Comparison of ENCODE assay signal across 8 cellular contexts in genomic region chr17:38749222-38750043, GRCh38. TPM values are rescaled to one million over a fixed set of nuclear protein-coding genes. Genes with fewer than 3 reads are reported as not detected.
A peak's percentile ranks its signal among the peaks of the same experiment; 100 is the strongest.
DNase-seq lines count a peak whose midpoint lies in the region; ATAC-seq, FAIRE-seq and TF ChIP-seq lines count a peak whose summit lies in the region.

No MANE protein-coding gene starts in this region.

- no peak for TF ChIP-seq EP300 in HepG2 (IDR thresholded peaks at IDR 0.05; ENCODE audit: low read depth in 2 of 2, low read length in 2 of 2)
- TF ChIP-seq EP300 in HepG2 (CRISPR knock-in tag; IDR thresholded peaks at IDR 0.05; ENCODE audit: borderline replicate concordance), result peak; percentile 15; the same call in 1 of the 2 replicates

- no peak for DNase-seq in CD8-positive, alpha-beta T cell
- DNase-seq in HFF-Myc (ENCODE audit: extremely low read depth, low read depth) (no peak), RKO (ENCODE audit: low spot score) (peak; percentile 92), coronary artery (ENCODE audit: low spot score) (peak; percentile 93), HepG2 (ENCODE audit: low spot score) (peak; percentile 89)

- no peak for FAIRE-seq in HepG2 (lab: Jason Lieb, UNC)

- H3K9ac ChIP-seq in HepG2 (ENCODE audit: insufficient read depth, low read depth, low read length), result peak overlapping the region; percentile 68

- peaks cover 62% of the 10 kb centered on the region for H3K4me1 ChIP-seq in CD8-positive, alpha-beta T cell (ENCODE audit: insufficient read depth, low read length)
- H3K4me1 ChIP-seq in HepG2 (ENCODE audit: insufficient read depth, low read length), result peaks cover 52% of the 10 kb centered on the region

- under 1% methylated on average over 40 of the region's 79 CpGs for WGBS in HepG2 (ENCODE audit: low lambda C conversion rate)

- H3K27me3 ChIP-seq in CD8-positive, alpha-beta T cell (ENCODE audit: insufficient read depth, low read length), result peaks cover 29% of the 10 kb centered on the region
- no peaks in the 10 kb centered on the region; a peak in 1 of 5 replicates for H3K27me3 ChIP-seq in HepG2 (ENCODE audit: control insufficient read depth in 1 of 2, insufficient read depth in 2 of 2, low read length in 2 of 2)

- H3K9me3 ChIP-seq in CD8-positive, alpha-beta T cell (ENCODE audit: low read length), result no peaks in the 10 kb centered on the region
- no peaks in the 10 kb centered on the region for H3K9me3 ChIP-seq in HepG2 (ENCODE audit: low read length)

- no peaks in the 10 kb centered on the region for H3K36me3 ChIP-seq in CD8-positive, alpha-beta T cell (ENCODE audit: insufficient read depth, low read length)
- H3K36me3 ChIP-seq in HepG2 (replicated peaks in 1 of 2; ENCODE audit: control insufficient read depth in 1 of 2, insufficient read depth in 2 of 2, low read length in 2 of 2), result peaks cover 0 to 1% of the 10 kb centered on the region in 2 experiments; a peak in 1 of 5 replicates

- peaks cover 33% of the 10 kb centered on the region for H3K27me3 Mint-ChIP-seq in CD8-positive, alpha-beta T cell (ENCODE audit: low read depth)

- H3K27ac ChIP-seq in CD8-positive, alpha-beta T cell (ENCODE audit: low read depth, low read length), result no peak overlapping the region
- peak overlapping the region; percentile 81 to 89 for H3K27ac ChIP-seq in coronary artery
- peak overlapping the region; percentile 68 for H3K27ac ChIP-seq in HepG2 (ENCODE audit: extremely low read length, insufficient read depth, low read length)
- peak overlapping the region; percentile 83 for H3K27ac ChIP-seq in temporal lobe (ENCODE audit: low read depth, low read length)

- peaks cover 43% of the 10 kb centered on the region for H3K79me2 ChIP-seq in HepG2 (ENCODE audit: insufficient read depth, low read length)

- peak overlapping the region; percentile 37 for H3K4me3 ChIP-seq in CD8-positive, alpha-beta T cell (ENCODE audit: low read depth, low read length)
- H3K4me3 ChIP-seq in HFF-Myc (replicated peaks; ENCODE audit: low read depth, low read length), result peak overlapping the region; percentile 99
- peak overlapping the region; percentile 95 for H3K4me3 ChIP-seq in coronary artery
- peak overlapping the region; percentile 82 to 93 (median 84) for H3K4me3 ChIP-seq in HepG2 (replicated peaks in 1 of 3; ENCODE audit: insufficient read depth in 1 of 3, low read depth in 2 of 3, low read length in 3 of 3)

- peak; percentile 84 to 96 for TF ChIP-seq POLR2A in HepG2 (IDR thresholded peaks at IDR 0.05; ENCODE audit: insufficient read depth in 1 of 2, low read depth in 2 of 2, low read length in 2 of 2)

- BruUV-seq in HepG2 (replicated peaks; lab: Mats Ljungman, UMichigan), result TSS peak; percentile 71

- 0 out of 2 replicates have a peak, but pooled peaks have one; percentile 25 for TF ChIP-seq RAD21 in HepG2 (CRISPR knock-in tag; IDR thresholded peaks at IDR 0.05)

- peak overlapping the region; percentile 91 for H3K4me2 ChIP-seq in HepG2 (ENCODE audit: low read depth, low read length)

- H3K4me1 Mint-ChIP-seq in CD8-positive, alpha-beta T cell (ENCODE audit: low read depth), result peaks cover 57% of the 10 kb centered on the region

- no peaks in the 10 kb centered on the region for H3K9me3 Mint-ChIP-seq in CD8-positive, alpha-beta T cell

- POLR2A ChIA-PET in CD8-positive, alpha-beta T cell (lab: Charles Lee), result interaction anchor here (0.9 kb wide), 1 partner anchor 31 kb away, joined by 3 read pairs; no protein-coding TSS in a partner anchor
- POLR2A ChIA-PET in HepG2 (lab: Yijun Ruan, JAX), result interaction anchor here (0.8 to 4.4 kb wide), 10 partner anchors 15 to 121 kb away, joined by 4 to 57 read pairs (median 6); partner anchors contain the start of genes CISD3 and LASP1

- no peak for ATAC-seq in CD8-positive, alpha-beta T cell
- ATAC-seq in HepG2 (peak; percentile 32), GM18868 (IDR thresholded peaks at IDR 0.05; ENCODE audit: unreplicated experiment) (no peak), HG02973 (IDR thresholded peaks at IDR 0.05; ENCODE audit: unreplicated experiment) (no peak)

- H2AFZ ChIP-seq in HepG2 (ENCODE audit: low read length), result no peak overlapping the region

- H4K20me1 ChIP-seq in HepG2 (ENCODE audit: insufficient read depth, low read length), result no peaks in the 10 kb centered on the region

- peaks cover 17% of the 10 kb centered on the region for H3K36me3 Mint-ChIP-seq in CD8-positive, alpha-beta T cell

- CTCF ChIA-PET in CD8-positive, alpha-beta T cell (lab: Charles Lee), result interaction anchor here (1.2 to 4.3 kb wide), 2 partner anchors 14 to 72 kb away, joined by 4 to 24 read pairs; no protein-coding TSS in a partner anchor
- CTCF ChIA-PET in HepG2 (lab: Yijun Ruan, JAX; ENCODE audit: low intra/inter-chr PET ratio, low total read pairs), result no interaction called here

- H3K27ac Mint-ChIP-seq in CD8-positive, alpha-beta T cell, result no peak overlapping the region

- in situ Hi-C loops in HepG2 (cut with HindIII; ENCODE audit: extremely low pct_ligation_motif_present, low pct_unique_long_range_greater_than_20kb), result loop anchor here (25.0 kb wide), 1 partner anchor 413 kb away; the partner anchor contains the start of genes ARL5C and PLXDC1

- H3K4me3 Mint-ChIP-seq in CD8-positive, alpha-beta T cell, result peak overlapping the region; percentile 69

- intact Hi-C loops in CD8-positive, alpha-beta T cell (cut with DNase I, micrococcal nuclease), result loop anchor here (5.0 kb wide), 3 partner anchors 72 to 403 kb away; partner anchors contain the start of gene PLXDC1 (in 1 of the 2)
- intact Hi-C loops in HepG2 (cut with micrococcal nuclease; ENCODE audit: unreplicated experiment), result loop anchor here (2.0 to 5.0 kb wide), 3 partner anchors 19 to 1358 kb away; partner anchors contain the start of gene CISD3

- no peak for TF ChIP-seq CTCF in CD8-positive, alpha-beta T cell (IDR thresholded peaks at IDR 0.05)
- TF ChIP-seq CTCF in HFF-Myc (IDR thresholded peaks at IDR 0.05; ENCODE audit: low read depth, low read length, missing control alignments) (no peak), coronary artery (IDR thresholded peaks at IDR 0.05) (no peak), HepG2 (CRISPR knock-in tag; IDR thresholded peaks at IDR 0.05) (peak; percentile 46)

RNA-seq across cellular contexts. Expression of gene PCGF2, which starts 1.3 kb away (rescaled TPM):
- total RNA-seq in CD8-positive, alpha-beta T cell, result not detected
- total RNA-seq in HepG2 (2016; rRNA removed; fragmentation: Illumina TruSeq; extraction: Trizol), result 11.6 and 11.7 TPM in 2 replicates
- total RNA-seq in HepG2 (2016; cell fraction: cytosol; rRNA removed; fragmentation: Illumina TruSeq; extraction: Trizol; ENCODE audit: low read depth), result 12.6 and 19.2 TPM in 2 replicates
- total RNA-seq in HepG2 (2016; cell fraction: insoluble cytoplasmic fraction; rRNA removed; fragmentation: Illumina TruSeq; extraction: Trizol), result 8.9 and 11.5 TPM in 2 replicates
- total RNA-seq in HepG2 (2016; cell fraction: membrane; rRNA removed; fragmentation: Illumina TruSeq; extraction: Trizol), result 33.3 and 35.3 TPM in 2 replicates
- total RNA-seq in HepG2 (2016; cell fraction: nucleus; rRNA removed; fragmentation: Illumina TruSeq; extraction: Trizol), result 13.3 and 14.9 TPM in 2 replicates
- polyA plus RNA-seq in HepG2 (2011; rRNA removed), result 29.4 and 30.6 TPM in 2 replicates
- 18.7 and 30.8 TPM in 2 replicates for polyA plus RNA-seq in HepG2 (2011; cell fraction: cytosol; rRNA removed)
- 53.9 and 68.1 TPM in 2 replicates for polyA plus RNA-seq in HepG2 (2011; cell fraction: nucleus; rRNA removed)
- 32.6 and 40.9 TPM in 2 replicates for polyA plus RNA-seq in HepG2 (2012)
- 194 and 224 TPM in 2 replicates for polyA plus RNA-seq in HepG2 (2016; cell fraction: cytosol; fragmentation: Illumina TruSeq; extraction: Trizol; ENCODE audit: low read depth)
- polyA plus RNA-seq in HepG2 (2016; cell fraction: insoluble cytoplasmic fraction; fragmentation: Illumina TruSeq; extraction: Trizol; ENCODE audit: low read depth), result 44.1 and 62.1 TPM in 2 replicates
- polyA plus RNA-seq in HepG2 (2016; cell fraction: membrane; fragmentation: Illumina TruSeq; extraction: Trizol; ENCODE audit: low read depth), result 209 and 253 TPM in 2 replicates
- polyA plus RNA-seq in HepG2 (2016; cell fraction: nucleus; fragmentation: Illumina TruSeq; extraction: Trizol; ENCODE audit: insufficient read depth, low read depth), result 85.1 and 95.0 TPM in 2 replicates
- polyA minus RNA-seq in HepG2 (2011; rRNA and poly(A)+ RNA removed; ENCODE audit: low replicate concordance), result 11.1 and 38.8 TPM in 2 replicates
- polyA minus RNA-seq in HepG2 (2011; cell fraction: cytosol; rRNA and poly(A)+ RNA removed), result 30.5 and 32.4 TPM in 2 replicates
- 13.9 and 14.2 TPM in 2 replicates for polyA minus RNA-seq in HepG2 (2011; cell fraction: nucleus; rRNA and poly(A)+ RNA removed)
- total RNA-seq in temporal lobe, result 11.8 TPM

RNA-seq across cellular contexts. Expression of gene PSMB3, which starts 3.1 kb away (rescaled TPM):
- 10 to 100 TPM; 53.6 to 64.2 TPM for total RNA-seq in CD8-positive, alpha-beta T cell
- total RNA-seq in HepG2 (2016; rRNA removed; fragmentation: Illumina TruSeq; extraction: Trizol), result 517 and 688 TPM in 2 replicates
- 265 and 305 TPM in 2 replicates for total RNA-seq in HepG2 (2016; cell fraction: cytosol; rRNA removed; fragmentation: Illumina TruSeq; extraction: Trizol; ENCODE audit: low read depth)
- total RNA-seq in HepG2 (2016; cell fraction: insoluble cytoplasmic fraction; rRNA removed; fragmentation: Illumina TruSeq; extraction: Trizol), result 517 and 718 TPM in 2 replicates
- 175 and 189 TPM in 2 replicates for total RNA-seq in HepG2 (2016; cell fraction: membrane; rRNA removed; fragmentation: Illumina TruSeq; extraction: Trizol)
- total RNA-seq in HepG2 (2016; cell fraction: nucleus; rRNA removed; fragmentation: Illumina TruSeq; extraction: Trizol), result 146 and 163 TPM in 2 replicates
- polyA plus RNA-seq in HepG2 (2011; rRNA removed), result 317 and 366 TPM in 2 replicates
- polyA plus RNA-seq in HepG2 (2011; cell fraction: cytosol; rRNA removed), result 470 and 640 TPM in 2 replicates
- polyA plus RNA-seq in HepG2 (2011; cell fraction: nucleus; rRNA removed), result 121 and 122 TPM in 2 replicates
- polyA plus RNA-seq in HepG2 (2012), result 167 and 213 TPM in 2 replicates
- 206 and 222 TPM in 2 replicates for polyA plus RNA-seq in HepG2 (2016; cell fraction: cytosol; fragmentation: Illumina TruSeq; extraction: Trizol; ENCODE audit: low read depth)
- 578 and 618 TPM in 2 replicates for polyA plus RNA-seq in HepG2 (2016; cell fraction: insoluble cytoplasmic fraction; fragmentation: Illumina TruSeq; extraction: Trizol; ENCODE audit: low read depth)
- polyA plus RNA-seq in HepG2 (2016; cell fraction: membrane; fragmentation: Illumina TruSeq; extraction: Trizol; ENCODE audit: low read depth), result 134 and 136 TPM in 2 replicates
- polyA plus RNA-seq in HepG2 (2016; cell fraction: nucleus; fragmentation: Illumina TruSeq; extraction: Trizol; ENCODE audit: insufficient read depth, low read depth), result 227 and 228 TPM in 2 replicates
- polyA minus RNA-seq in HepG2 (2011; rRNA and poly(A)+ RNA removed; ENCODE audit: low replicate concordance), result 383 and 657 TPM in 2 replicates
- polyA minus RNA-seq in HepG2 (2011; cell fraction: cytosol; rRNA and poly(A)+ RNA removed), result 84.9 and 103 TPM in 2 replicates
- 32.9 and 35.0 TPM in 2 replicates for polyA minus RNA-seq in HepG2 (2011; cell fraction: nucleus; rRNA and poly(A)+ RNA removed)
- total RNA-seq in temporal lobe, result 74.7 TPM

RNA-seq across cellular contexts. Expression of gene CISD3, which starts 19.3 kb away (rescaled TPM):
- 1 to 10 TPM; 3.5 to 5.7 TPM for total RNA-seq in CD8-positive, alpha-beta T cell
- total RNA-seq in HepG2 (2016; rRNA removed; fragmentation: Illumina TruSeq; extraction: Trizol), result 34.1 and 42.6 TPM in 2 replicates
- 64.2 and 89.3 TPM in 2 replicates for total RNA-seq in HepG2 (2016; cell fraction: cytosol; rRNA removed; fragmentation: Illumina TruSeq; extraction: Trizol; ENCODE audit: low read depth)
- 38.9 and 39.2 TPM in 2 replicates for total RNA-seq in HepG2 (2016; cell fraction: insoluble cytoplasmic fraction; rRNA removed; fragmentation: Illumina TruSeq; extraction: Trizol)
- total RNA-seq in HepG2 (2016; cell fraction: membrane; rRNA removed; fragmentation: Illumina TruSeq; extraction: Trizol), result 72.8 and 92.2 TPM in 2 replicates
- total RNA-seq in HepG2 (2016; cell fraction: nucleus; rRNA removed; fragmentation: Illumina TruSeq; extraction: Trizol), result 12.0 and 15.5 TPM in 2 replicates
- 30.0 and 34.9 TPM in 2 replicates for polyA plus RNA-seq in HepG2 (2011; rRNA removed)
- polyA plus RNA-seq in HepG2 (2011; cell fraction: cytosol; rRNA removed), result 15.0 and 24.9 TPM in 2 replicates
- polyA plus RNA-seq in HepG2 (2011; cell fraction: nucleus; rRNA removed), result 10.7 and 11.5 TPM in 2 replicates
- polyA plus RNA-seq in HepG2 (2012), result 34.2 TPM in 2 replicates
- 183 and 249 TPM in 2 replicates for polyA plus RNA-seq in HepG2 (2016; cell fraction: cytosol; fragmentation: Illumina TruSeq; extraction: Trizol; ENCODE audit: low read depth)
- polyA plus RNA-seq in HepG2 (2016; cell fraction: insoluble cytoplasmic fraction; fragmentation: Illumina TruSeq; extraction: Trizol; ENCODE audit: low read depth), result 69.7 and 77.8 TPM in 2 replicates
- 135 and 168 TPM in 2 replicates for polyA plus RNA-seq in HepG2 (2016; cell fraction: membrane; fragmentation: Illumina TruSeq; extraction: Trizol; ENCODE audit: low read depth)
- 46.2 and 46.8 TPM in 2 replicates for polyA plus RNA-seq in HepG2 (2016; cell fraction: nucleus; fragmentation: Illumina TruSeq; extraction: Trizol; ENCODE audit: insufficient read depth, low read depth)
- 16.1 and 27.0 TPM in 2 replicates for polyA minus RNA-seq in HepG2 (2011; rRNA and poly(A)+ RNA removed; ENCODE audit: low replicate concordance)
- polyA minus RNA-seq in HepG2 (2011; cell fraction: cytosol; rRNA and poly(A)+ RNA removed), result 7.2 and 7.7 TPM in 2 replicates
- polyA minus RNA-seq in HepG2 (2011; cell fraction: nucleus; rRNA and poly(A)+ RNA removed), result 7.1 and 8.1 TPM in 2 replicates
- 0.98 TPM for total RNA-seq in temporal lobe

RNA-seq across cellular contexts. Expression of gene MLLT6, which starts 44.4 kb away (rescaled TPM):
- total RNA-seq in CD8-positive, alpha-beta T cell, result 100 to 1,000 TPM; 313 to 316 TPM
- total RNA-seq in HepG2 (2016; rRNA removed; fragmentation: Illumina TruSeq; extraction: Trizol) (27.6 and 50.7 TPM in 2 replicates), temporal lobe (20.4 TPM)
- 41.1 and 41.6 TPM in 2 replicates for total RNA-seq in HepG2 (2016; cell fraction: cytosol; rRNA removed; fragmentation: Illumina TruSeq; extraction: Trizol; ENCODE audit: low read depth)
- 23.9 and 54.9 TPM in 2 replicates for total RNA-seq in HepG2 (2016; cell fraction: insoluble cytoplasmic fraction; rRNA removed; fragmentation: Illumina TruSeq; extraction: Trizol)
- 44.6 and 48.3 TPM in 2 replicates for total RNA-seq in HepG2 (2016; cell fraction: membrane; rRNA removed; fragmentation: Illumina TruSeq; extraction: Trizol)
- 51.1 and 58.3 TPM in 2 replicates for total RNA-seq in HepG2 (2016; cell fraction: nucleus; rRNA removed; fragmentation: Illumina TruSeq; extraction: Trizol)
- 69.5 TPM in 2 replicates for polyA plus RNA-seq in HepG2 (2011; rRNA removed)
- polyA plus RNA-seq in HepG2 (2011; cell fraction: cytosol; rRNA removed), result 20.9 and 26.0 TPM in 2 replicates
- 261 and 305 TPM in 2 replicates for polyA plus RNA-seq in HepG2 (2011; cell fraction: nucleus; rRNA removed)
- polyA plus RNA-seq in HepG2 (2012), result 56.0 and 70.4 TPM in 2 replicates
- 2.1 and 3.2 TPM in 2 replicates for polyA plus RNA-seq in HepG2 (2016; cell fraction: cytosol; fragmentation: Illumina TruSeq; extraction: Trizol; ENCODE audit: low read depth)
- 25.3 and 28.2 TPM in 2 replicates for polyA plus RNA-seq in HepG2 (2016; cell fraction: insoluble cytoplasmic fraction; fragmentation: Illumina TruSeq; extraction: Trizol; ENCODE audit: low read depth)
- polyA plus RNA-seq in HepG2 (2016; cell fraction: membrane; fragmentation: Illumina TruSeq; extraction: Trizol; ENCODE audit: low read depth), result 10.7 and 10.9 TPM in 2 replicates
- 142 and 147 TPM in 2 replicates for polyA plus RNA-seq in HepG2 (2016; cell fraction: nucleus; fragmentation: Illumina TruSeq; extraction: Trizol; ENCODE audit: insufficient read depth, low read depth)
- polyA minus RNA-seq in HepG2 (2011; rRNA and poly(A)+ RNA removed; ENCODE audit: low replicate concordance), result 89.8 and 99.9 TPM in 2 replicates
- 29.2 and 32.2 TPM in 2 replicates for polyA minus RNA-seq in HepG2 (2011; cell fraction: cytosol; rRNA and poly(A)+ RNA removed)
- 156 and 194 TPM in 2 replicates for polyA minus RNA-seq in HepG2 (2011; cell fraction: nucleus; rRNA and poly(A)+ RNA removed)

RNA-seq across cellular contexts. Expression of gene PIP4K2B, which starts 49.9 kb away (rescaled TPM):
- total RNA-seq in CD8-positive, alpha-beta T cell, result 10 to 100 TPM in 1 of 2 experiments, 1 to 10 TPM in 1; 9.9 to 13.0 TPM
- total RNA-seq in HepG2 (2016; rRNA removed; fragmentation: Illumina TruSeq; extraction: Trizol) (54.0 and 63.6 TPM in 2 replicates), temporal lobe (161 TPM)
- total RNA-seq in HepG2 (2016; cell fraction: cytosol; rRNA removed; fragmentation: Illumina TruSeq; extraction: Trizol; ENCODE audit: low read depth), result 24.2 and 25.6 TPM in 2 replicates
- total RNA-seq in HepG2 (2016; cell fraction: insoluble cytoplasmic fraction; rRNA removed; fragmentation: Illumina TruSeq; extraction: Trizol), result 50.9 and 54.9 TPM in 2 replicates
- total RNA-seq in HepG2 (2016; cell fraction: membrane; rRNA removed; fragmentation: Illumina TruSeq; extraction: Trizol), result 49.8 and 54.0 TPM in 2 replicates
- 32.5 and 37.2 TPM in 2 replicates for total RNA-seq in HepG2 (2016; cell fraction: nucleus; rRNA removed; fragmentation: Illumina TruSeq; extraction: Trizol)
- 20.4 and 24.5 TPM in 2 replicates for polyA plus RNA-seq in HepG2 (2011; rRNA removed)
- 18.5 and 20.4 TPM in 2 replicates for polyA plus RNA-seq in HepG2 (2011; cell fraction: cytosol; rRNA removed)
- polyA plus RNA-seq in HepG2 (2011; cell fraction: nucleus; rRNA removed), result 45.9 and 55.3 TPM in 2 replicates
- polyA plus RNA-seq in HepG2 (2012), result 22.2 and 27.9 TPM in 2 replicates
- 12.9 and 15.0 TPM in 2 replicates for polyA plus RNA-seq in HepG2 (2016; cell fraction: cytosol; fragmentation: Illumina TruSeq; extraction: Trizol; ENCODE audit: low read depth)
- polyA plus RNA-seq in HepG2 (2016; cell fraction: insoluble cytoplasmic fraction; fragmentation: Illumina TruSeq; extraction: Trizol; ENCODE audit: low read depth), result 41.7 and 46.6 TPM in 2 replicates
- 27.7 and 30.2 TPM in 2 replicates for polyA plus RNA-seq in HepG2 (2016; cell fraction: membrane; fragmentation: Illumina TruSeq; extraction: Trizol; ENCODE audit: low read depth)
- polyA plus RNA-seq in HepG2 (2016; cell fraction: nucleus; fragmentation: Illumina TruSeq; extraction: Trizol; ENCODE audit: insufficient read depth, low read depth), result 62.7 and 68.7 TPM in 2 replicates
- 76.9 and 79.2 TPM in 2 replicates for polyA minus RNA-seq in HepG2 (2011; rRNA and poly(A)+ RNA removed; ENCODE audit: low replicate concordance)
- 17.3 and 17.5 TPM in 2 replicates for polyA minus RNA-seq in HepG2 (2011; cell fraction: cytosol; rRNA and poly(A)+ RNA removed)
- 12.9 and 14.0 TPM in 2 replicates for polyA minus RNA-seq in HepG2 (2011; cell fraction: nucleus; rRNA and poly(A)+ RNA removed)

Comparison
In these comparisons a context has a peak if more than half of its experiments do, and no peak if none do; other contexts are left out.
1. DNase-seq: peak in RKO (single experiment), coronary artery (single experiment) and HepG2 (single experiment); none in CD8-positive, alpha-beta T cell (0 of 7) and HFF-Myc (single experiment).
2. H3K4me3 ChIP-seq: peak in every context shown above with its lines; median percentile 99 in HFF-Myc; 95 in coronary artery; 84 in HepG2; 37 in CD8-positive, alpha-beta T cell.
3. RNA of gene PCGF2, which starts 1.3 kb away (total RNA-seq): 11.8 TPM in temporal lobe (single experiment) and 8.9 to 35.3 TPM in HepG2; not detected in CD8-positive, alpha-beta T cell; every median in the first group is over 4 times any median in the second.